In genomic region chr5:142295084-142295758, GRCh38 we compare ENCODE assay signal across 19 cellular contexts. TPM values are rescaled to one million over a fixed set of nuclear protein-coding genes. Genes with fewer than 3 reads are reported as not detected.
A peak's percentile ranks its signal among the peaks of the same experiment; 100 is the strongest.
DNase-seq lines count a peak whose midpoint lies in the region; ATAC-seq and TF ChIP-seq lines count a peak whose summit lies in the region.
"Had no signal": no experiment of that assay in that cellular context is flagged by ENCODE, and none has a peak within 500 bp of the region (broad histone marks: within the 10 kb centered on the region; RNA-seq: fewer than 3 reads in every experiment).

No MANE protein-coding gene starts in this region.

- no peaks in the 10 kb centered on the region for H3K36me3 Mint-ChIP-seq in mesothelial cell of epicardium
- H3K36me3 Mint-ChIP-seq: activated CD4-positive, alpha-beta memory T cell treated with anti-CD3 and anti-CD28 coated beads for 36 hours had no signal

- no peak for TF ChIP-seq EP300 in stomach (IDR thresholded peaks at IDR 0.05)

- H3K4me1 ChIP-seq in ascending aorta (peaks cover 13 to 26% of the 10 kb centered on the region in 2 donors), stomach (peaks cover 2 to 18% (median 9%) of the 10 kb centered on the region in 4 donors)
- H3K4me1 ChIP-seq: vagina had no signal

- H3K27me3 ChIP-seq in ascending aorta, result no peaks in the 10 kb centered on the region
- no peaks in the 10 kb centered on the region for H3K27me3 ChIP-seq in stomach
- H3K27me3 ChIP-seq: vagina had no signal

- H3K36me3 ChIP-seq in ascending aorta, result no peaks in the 10 kb centered on the region
- no peaks in the 10 kb centered on the region for H3K36me3 ChIP-seq in stomach
- H3K36me3 ChIP-seq: vagina had no signal

- ATAC-seq in left ventricle myocardium superior, result peak; percentile 64
- no peak for ATAC-seq in HG02840 (IDR thresholded peaks at IDR 0.05; ENCODE audit: low FRiP score, unreplicated experiment)

- H3K27ac Mint-ChIP-seq in mesothelial cell of epicardium, result peak overlapping the region; percentile 83
- H3K27ac Mint-ChIP-seq: activated CD4-positive, alpha-beta memory T cell treated with anti-CD3 and anti-CD28 coated beads for 36 hours; progenitor cell of endocrine pancreas had no signal

- TF ChIP-seq CTCF in ascending aorta (IDR thresholded peaks at IDR 0.05) (no peak), mesothelial cell of epicardium (IDR thresholded peaks at IDR 0.05; ENCODE audit: unreplicated experiment) (no peak), stomach (IDR thresholded peaks at IDR 0.05) (no peak)

- no peaks in the 10 kb centered on the region for H3K27me3 Mint-ChIP-seq in mesothelial cell of epicardium (ENCODE audit: low read depth)
- H3K27me3 Mint-ChIP-seq: activated CD4-positive, alpha-beta memory T cell treated with anti-CD3 and anti-CD28 coated beads for 36 hours had no signal

- H3K4me3 ChIP-seq in ascending aorta, result no peak overlapping the region
- no peak overlapping the region for H3K4me3 ChIP-seq in stomach
- H3K4me3 ChIP-seq: vagina had no signal

- H3K27ac ChIP-seq in ascending aorta (peak overlapping the region; percentile 83 to 94), stomach (peak overlapping the region in 2 of 5 donors; percentile 13 to 35)
- H3K27ac ChIP-seq: vagina had no signal

- peaks cover 38% of the 10 kb centered on the region for H3K4me1 Mint-ChIP-seq in mesothelial cell of epicardium

- H3K9me3 Mint-ChIP-seq in mesothelial cell of epicardium, result no peaks in the 10 kb centered on the region
- H3K9me3 Mint-ChIP-seq: activated CD4-positive, alpha-beta memory T cell treated with anti-CD3 and anti-CD28 coated beads for 36 hours had no signal

- WGBS in stomach, 5 donors, result 75 to 86% (median 80%) methylated on average over 23 of the region's 23 CpGs

- H3K9me3 ChIP-seq in ascending aorta (no peaks in the 10 kb centered on the region), stomach (no peaks in the 10 kb centered on the region)
- H3K9me3 ChIP-seq: vagina had no signal

- DNase-seq in ELF-1 (ENCODE audit: low read depth, low spot score), result peak; percentile 80
- peak in 1 of 2 donors; percentile 72 for DNase-seq in ascending aorta (ENCODE audit: low spot score in 2 of 2)
- peak; percentile 55 for DNase-seq in left ventricle myocardium superior
- DNase-seq in mesothelial cell of epicardium (ENCODE audit: low spot score in 2 of 2, unreplicated experiment in 2 of 2), result no peak
- no peak for DNase-seq in HPDE6-E6E7 (ENCODE audit: extremely low spot score)
- DNase-seq in stomach, result no peak
- no peak for DNase-seq in NCI-H1092 (lab: John Stamatoyannopoulos, UW)
- DNase-seq: activated CD4-positive, alpha-beta memory T cell treated with anti-CD3 and anti-CD28 coated beads for 36 hours; activated gamma-delta T cell; caudate nucleus; DMS 273 treated with DMSO at 0.1 percent for 48 hours; head of caudate nucleus; midbrain; NCI-H1436 treated with DMSO at 0.1 percent for 48 hours; NCI-H524 treated with DMSO at 0.1 percent for 48 hours; stimulated activated CD4-positive, alpha-beta T cell treated with anti-CD3 and anti-CD28 coated beads, Interleukin-1b, Interleukin-23, amount 100 ng/mL, for 48 hours had no signal

- no peak for TF ChIP-seq POLR2A in stomach (IDR thresholded peaks at IDR 0.05)

- no peak overlapping the region for H3K4me3 Mint-ChIP-seq in mesothelial cell of epicardium
- H3K4me3 Mint-ChIP-seq: activated CD4-positive, alpha-beta memory T cell treated with anti-CD3 and anti-CD28 coated beads for 36 hours had no signal

- intact Hi-C loops in ascending aorta (cut with DNase I), result loop anchor here (2.0 kb wide), 1 partner anchor 48 kb away; no protein-coding TSS in a partner anchor
- intact Hi-C loops in left ventricle myocardium superior (cut with micrococcal nuclease), result no loop called here
- intact Hi-C loops in stomach (cut with DNase I; ENCODE audit: low total_unique reads), result no loop called here

RNA-seq across cellular contexts. Expression of gene SPRY4, which starts 29.6 kb away (rescaled TPM):
- total RNA-seq in ascending aorta (111 TPM), left ventricle myocardium superior (8.3 TPM), mesothelial cell of epicardium (21.3 to 21.5 TPM (median 21.4 TPM) in 3 replicates), stomach (10 to 100 TPM in 3 of 5 donors, 1 to 10 TPM in 2; 2.9 to 13.6 (median 10.7) TPM)
- polyA plus RNA-seq in stomach, result 1 to 10 TPM; 1.3 to 7.9 (median 5.2) TPM

Comparison
In these comparisons a context has a peak if more than half of its experiments do, and no peak if none do; other contexts are left out.
1. DNase-seq: peak in ELF-1 (single experiment) and left ventricle myocardium superior (single experiment); none in mesothelial cell of epicardium (0 of 2), HPDE6-E6E7 (single experiment), stomach (single experiment) and NCI-H1092 (single experiment).